11 cellular contexts compared by ENCODE assay signal in the genomic region with DNA sequence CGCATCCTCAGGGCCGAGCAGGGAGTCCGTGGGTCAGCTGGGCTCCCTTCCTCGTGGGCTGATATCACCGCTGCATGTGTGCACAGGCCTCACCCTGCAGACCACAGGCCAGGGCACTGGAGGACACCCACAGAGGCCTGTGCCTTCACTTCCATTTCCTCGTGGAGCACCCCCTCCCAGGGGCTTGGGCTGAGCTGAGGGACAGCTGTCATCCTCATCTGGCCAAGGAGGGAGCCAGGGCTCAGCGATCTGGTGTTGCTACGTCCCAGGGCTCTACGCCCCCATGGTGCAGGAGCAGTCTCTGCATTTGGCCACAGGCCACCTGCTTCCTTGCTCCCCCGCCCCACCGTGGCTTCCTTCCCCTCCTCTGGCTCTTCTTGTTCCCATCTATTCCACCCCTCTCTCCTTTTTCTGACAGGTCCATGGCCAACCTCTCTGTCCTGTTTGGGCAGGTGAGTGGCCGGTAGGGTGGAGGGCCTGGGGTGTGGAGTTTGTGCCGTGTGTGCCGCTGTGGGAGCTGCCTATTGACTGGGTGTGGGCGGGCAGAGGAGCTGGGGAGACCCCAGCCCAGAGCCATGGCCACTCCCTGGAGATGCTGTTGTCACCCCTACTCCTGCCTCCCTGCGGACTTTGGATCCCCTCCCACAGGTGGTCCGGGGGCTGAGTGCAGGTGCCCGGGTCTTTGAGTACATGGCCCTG. TPM values are rescaled to one million over a fixed set of nuclear protein-coding genes. Genes with fewer than 3 reads are reported as not detected.
DNase-seq lines count a peak whose midpoint lies in the region; ATAC-seq and TF ChIP-seq lines count a peak whose summit lies in the region.
"Had no signal": no experiment of that assay in that cellular context is flagged by ENCODE, and none has a peak within 500 bp of the region (broad histone marks: within the 10 kb centered on the region; RNA-seq: fewer than 3 reads in every experiment).

No MANE protein-coding gene starts in this region.

- no peaks in the 10 kb centered on the region for H3K9me3 ChIP-seq in vagina

- TF ChIP-seq POLR2A in vagina (IDR thresholded peaks at IDR 0.05): no peak

- H3K27ac ChIP-seq in vagina: peak overlapping the region; percentile 73

- H3K4me3 Mint-ChIP-seq in stimulated activated naive CD8-positive, alpha-beta T cell treated with anti-CD3 and anti-CD28 coated beads, Interleukin-15, Interleukin-2, amounts not matched to agents 100 ng/mL and 50 ng/mL, for 24 hours: peak overlapping the region; percentile 56

- H3K27me3 ChIP-seq in vagina: no peaks in the 10 kb centered on the region

- DNase-seq in stimulated activated naive CD8-positive, alpha-beta T cell treated with anti-CD3 and anti-CD28 coated beads, Interleukin-15, Interleukin-2, amounts not matched to agents 100 U/mL and 50 U/mL, for 24 hours: no peak
- DNase-seq in UCSD-AML1 (lab: John Stamatoyannopoulos, UW; ENCODE audit: unreplicated experiment): peak; percentile 21
- no peak for DNase-seq in left colon
- no peak for DNase-seq in vagina (ENCODE audit: extremely low spot score in 2 of 2)
- DNase-seq in GM20000 (ENCODE audit: low spot score): no peak
- no peak for DNase-seq in NCI-H526 (lab: John Stamatoyannopoulos, UW)
- DNase-seq in foreskin fibroblast: no peak
- DNase-seq: NCI-H187 had no signal

- peak overlapping the region; percentile 91 for H3K27ac Mint-ChIP-seq in stimulated activated naive CD8-positive, alpha-beta T cell treated with anti-CD3 and anti-CD28 coated beads, Interleukin-15, Interleukin-2, amounts not matched to agents 100 ng/mL and 50 ng/mL, for 24 hours

- no peaks in the 10 kb centered on the region for H3K36me3 Mint-ChIP-seq in stimulated activated naive CD8-positive, alpha-beta T cell treated with anti-CD3 and anti-CD28 coated beads, Interleukin-15, Interleukin-2, amounts not matched to agents 100 ng/mL and 50 ng/mL, for 24 hours (ENCODE audit: low read depth)

- peaks cover 21% of the 10 kb centered on the region for H3K4me1 ChIP-seq in vagina

- H3K4me3 ChIP-seq in vagina (no peak overlapping the region), foreskin fibroblast (ENCODE audit: low read depth in 1 of 2, low read length in 2 of 2) (no peak overlapping the region)

- no peak for ATAC-seq in stimulated activated naive CD8-positive, alpha-beta T cell treated with anti-CD3 and anti-CD28 coated beads, Interleukin-15, Interleukin-2, amounts not matched to agents 100 U/mL and 50 U/mL, for 24 hours
- ATAC-seq in left colon: peak; percentile 6

- no peaks in the 10 kb centered on the region for H3K27me3 Mint-ChIP-seq in stimulated activated naive CD8-positive, alpha-beta T cell treated with anti-CD3 and anti-CD28 coated beads, Interleukin-15, Interleukin-2, amounts not matched to agents 100 ng/mL and 50 ng/mL, for 24 hours
- H3K27me3 Mint-ChIP-seq: stimulated activated naive CD8-positive, alpha-beta T cell treated with anti-CD3 and anti-CD28 coated beads, Interleukin-15, amount 100 ng/mL, for 72 hours had no signal

- peaks cover 0 to 23% of the 10 kb centered on the region in 2 donors for H3K36me3 ChIP-seq in vagina

- intact Hi-C loops in left colon (cut with DNase I, micrococcal nuclease): no loop called here
- intact Hi-C loops in vagina (cut with DNase I): no loop called here

- TF ChIP-seq CTCF in vagina (IDR thresholded peaks at IDR 0.05): no peak
- no peak for TF ChIP-seq CTCF in GM20000 (IDR thresholded peaks at IDR 0.05; ENCODE audit: extremely low read depth, missing control alignments)
- no peak for TF ChIP-seq CTCF in foreskin fibroblast (IDR thresholded peaks at IDR 0.05; ENCODE audit: low read depth, low read length)

- H3K9me3 Mint-ChIP-seq in stimulated activated naive CD8-positive, alpha-beta T cell treated with anti-CD3 and anti-CD28 coated beads, Interleukin-15, Interleukin-2, amounts not matched to agents 100 ng/mL and 50 ng/mL, for 24 hours: no peaks in the 10 kb centered on the region
- H3K9me3 Mint-ChIP-seq: stimulated activated naive CD8-positive, alpha-beta T cell treated with anti-CD3 and anti-CD28 coated beads, Interleukin-15, amount 100 ng/mL, for 72 hours had no signal

- H3K4me1 Mint-ChIP-seq in stimulated activated naive CD8-positive, alpha-beta T cell treated with anti-CD3 and anti-CD28 coated beads, Interleukin-15, Interleukin-2, amounts not matched to agents 100 ng/mL and 50 ng/mL, for 24 hours (ENCODE audit: low read depth): peaks cover 25% of the 10 kb centered on the region

RNA-seq across cellular contexts. Expression of a gene that starts 8.3 kb away (rescaled TPM):
- total RNA-seq in left colon: 1 to 10 TPM; 1.4 to 2.3 TPM
- total RNA-seq in vagina: 3.7 TPM
- total RNA-seq: G401 had no signal

RNA-seq across cellular contexts. Expression of a gene that starts 11.7 kb away (rescaled TPM):
- total RNA-seq in left colon: 10 to 100 TPM; 25.3 to 40.0 TPM
- total RNA-seq in vagina: 38.3 TPM

RNA-seq across cellular contexts. Expression of a gene that starts 15.7 kb away (rescaled TPM):
- total RNA-seq in left colon: under 1 TPM in 1 of 2 donors, not detected in 1; 0.22 TPM
- 34.1 TPM for total RNA-seq in vagina

RNA-seq across cellular contexts. Expression of a gene that starts 17.7 kb away (rescaled TPM):
- total RNA-seq in left colon: 10 to 100 TPM; 12.8 to 15.1 TPM
- 4.2 TPM for total RNA-seq in vagina

RNA-seq across cellular contexts. Expression of a gene that starts 19.4 kb away (rescaled TPM):
- total RNA-seq in left colon (10 to 100 TPM; 76.7 to 97.4 TPM), vagina (66.5 TPM)

Comparison
In these comparisons a context has a peak if more than half of its experiments do, and no peak if none do; other contexts are left out.
1. RNA of a gene that starts 15.7 kb away (total RNA-seq): 34.1 TPM in vagina (single experiment); 0.22 TPM in left colon; every median in the first group is over 10 times any median in the second.